ENCODE assay signal across 8 cellular contexts in the genomic region with DNA sequence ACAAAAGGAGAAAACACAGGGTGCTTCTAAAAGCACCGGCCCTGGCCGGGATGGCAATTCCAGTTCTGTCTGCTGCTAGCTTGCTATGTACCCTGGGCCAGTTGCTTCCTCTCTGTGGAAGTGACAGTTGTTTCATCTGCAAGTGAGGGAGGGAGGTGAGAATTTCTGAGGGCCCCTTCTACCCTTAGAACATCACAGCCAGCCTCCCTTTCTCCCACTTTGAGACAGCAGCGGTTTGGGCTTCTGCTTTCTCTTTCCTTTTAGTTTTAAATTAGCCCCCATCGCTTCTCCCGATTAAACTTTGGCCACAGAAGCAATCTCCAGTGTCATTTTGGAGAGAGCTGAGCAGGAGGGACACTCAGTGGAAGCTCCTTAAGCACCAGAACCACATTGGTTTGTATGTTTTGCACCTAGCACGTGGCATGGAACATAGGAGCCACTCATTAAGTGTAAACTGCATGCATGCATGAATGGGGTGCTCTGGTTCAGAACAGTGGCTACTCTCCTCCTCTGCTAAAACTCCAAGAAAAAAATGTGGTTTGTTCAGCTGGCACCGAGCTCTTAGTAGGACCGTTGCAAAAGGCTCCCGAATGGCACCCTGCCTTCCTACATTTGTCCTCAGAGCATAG. TPM values are rescaled to one million over a fixed set of nuclear protein-coding genes. Genes with fewer than 3 reads are reported as not detected.
DNase-seq lines count a peak whose midpoint lies in the region; ATAC-seq and TF ChIP-seq lines count a peak whose summit lies in the region.

No MANE protein-coding gene starts in this region.

- WGBS in right lobe of liver (ENCODE audit: insufficient coverage, low coverage, low lambda C conversion rate, missing lambda C conversion rate): 34% methylated on average over 6 of the region's 9 CpGs
- WGBS in heart left ventricle, 4 donors: 70 to 83% (median 81%) methylated on average over 9 of the region's 9 CpGs

- H3K9me3 ChIP-seq in right lobe of liver (no peaks in the 10 kb centered on the region), heart left ventricle (no peaks in the 10 kb centered on the region), uterus (no peaks in the 10 kb centered on the region)

- H3K27me3 ChIP-seq in right lobe of liver: no peaks in the 10 kb centered on the region
- H3K27me3 ChIP-seq in heart left ventricle: no peaks in the 10 kb centered on the region
- H3K27me3 ChIP-seq in uterus: no peaks in the 10 kb centered on the region

- intact Hi-C loops in right lobe of liver (cut with DNase I): no loop called here
- intact Hi-C loops in heart left ventricle (cut with DNase I): no loop called here
- intact Hi-C loops in uterus (cut with DNase I; ENCODE audit: low total_unique reads): no loop called here

- H3K4me1 ChIP-seq in right lobe of liver: peaks cover 0 to 100% (median 45%) of the 10 kb centered on the region in 4 donors
- H3K4me1 ChIP-seq in heart left ventricle: peaks cover 17 to 88% (median 47%) of the 10 kb centered on the region in 12 donors
- peaks cover 0 to 18% of the 10 kb centered on the region in 2 donors for H3K4me1 ChIP-seq in uterus

- TF ChIP-seq CTCF in GM10266 (IDR thresholded peaks at IDR 0.05; ENCODE audit: control insufficient read depth, insufficient read depth, low read depth, missing control alignments) (no peak), right lobe of liver (IDR thresholded peaks at IDR 0.05) (no peak), heart left ventricle (IDR thresholded peaks at IDR 0.05) (no peak), uterus (IDR thresholded peaks at IDR 0.05) (no peak)

- peak overlapping the region in 2 of 3 donors; percentile 79 to 88 for H3K27ac ChIP-seq in right lobe of liver
- peak overlapping the region in 1 of 12 donors; percentile 56 for H3K27ac ChIP-seq in heart left ventricle
- H3K27ac ChIP-seq in uterus: no peak overlapping the region

- ATAC-seq in GM19467 (IDR thresholded peaks at IDR 0.05; ENCODE audit: unreplicated experiment) (peak; percentile 44), HG03565 (IDR thresholded peaks at IDR 0.05; ENCODE audit: unreplicated experiment) (peak; percentile 30), right lobe of liver (no peak), heart left ventricle (no peak)

- H3K4me3 ChIP-seq in right lobe of liver (no peak overlapping the region), heart left ventricle (no peak overlapping the region), uterus (no peak overlapping the region)

- no peak for TF ChIP-seq POLR2A in right lobe of liver (IDR thresholded peaks at IDR 0.05)
- TF ChIP-seq POLR2A in heart left ventricle (IDR thresholded peaks at IDR 0.05): no peak
- no peak for TF ChIP-seq POLR2A in uterus (IDR thresholded peaks at IDR 0.05)

- no peaks in the 10 kb centered on the region for H3K36me3 ChIP-seq in right lobe of liver
- peaks cover 0 to 28% (median 20%) of the 10 kb centered on the region in 9 donors for H3K36me3 ChIP-seq in heart left ventricle
- no peaks in the 10 kb centered on the region for H3K36me3 ChIP-seq in uterus

- DNase-seq in GM10266 (ENCODE audit: extremely low spot score) (peak; percentile 71), right lobe of liver (no peak), NAMALWA (ENCODE audit: low spot score) (no peak), SHP77 (lab: John Stamatoyannopoulos, UW) (no peak), heart left ventricle (no peak), uterus (no peak)

RNA-seq across cellular contexts. Expression of gene TNIP1, which starts 17.5 kb away (rescaled TPM):
- total RNA-seq in right lobe of liver (100 to 1,000 TPM in 1 of 6 experiments, 10 to 100 TPM in 5; 70.1 to 155 (median 79.1) TPM), heart left ventricle (100 to 1,000 TPM in 8 of 9 donors, 10 to 100 TPM in 1; 86.0 to 180 (median 122) TPM), uterus (10 to 100 TPM; 35.6 to 70.8 (median 50.7) TPM)
- 10 to 100 TPM; 97.1 to 97.6 TPM for polyA plus RNA-seq in heart left ventricle

RNA-seq across cellular contexts. Expression of gene ANXA6, which starts 59.3 kb away (rescaled TPM):
- total RNA-seq in right lobe of liver (100 to 1,000 TPM; 143 to 236 (median 165) TPM), heart left ventricle (100 to 1,000 TPM; 179 to 287 (median 220) TPM), uterus (100 to 1,000 TPM; 131 to 346 (median 252) TPM)
- polyA plus RNA-seq in heart left ventricle: 100 to 1,000 TPM; 171 to 202 TPM

Comparison
In these comparisons a context has a peak if more than half of its experiments do, and no peak if none do; other contexts are left out.
1. ATAC-seq: peak in GM19467 (single experiment) and HG03565 (single experiment); none in right lobe of liver (0 of 4) and heart left ventricle (0 of 4).
2. H3K27ac ChIP-seq: peak in right lobe of liver (2 of 3); none in uterus (0 of 2).